Comparison of ENCODE assay signal across 21 cellular contexts in genomic region chr6:74785236-74785635, GRCh38.
"Had no signal": no experiment of that assay in that cellular context is flagged by ENCODE, and none has a peak within 500 bp of the region (broad histone marks: within the 10 kb centered on the region; RNA-seq: fewer than 3 reads in every experiment).

No MANE protein-coding gene starts in this region.

- H3K4me1 ChIP-seq: adrenal gland, prostate gland, spleen, upper lobe of left lung had no signal

- H3K9me3 Mint-ChIP-seq: endodermal cell had no signal

- DNase-seq: activated CD4-positive, alpha-beta memory T cell treated with anti-CD3 and anti-CD28 coated beads, Interleukin-2, amount 10 ng/mL, durations not matched to agents 7 days and 5 days; activated CD4-positive, alpha-beta T cell treated with anti-CD3 and anti-CD28 coated beads for 4 hours; activated effector memory CD4-positive, alpha-beta T cell treated with Interleukin-2 at 50 U/mL for 16 hours; activated naive CD4-positive, alpha-beta T cell treated with anti-CD3 and anti-CD28 coated beads, Interleukin-2, amount 50 U/mL, for 16 hours; activated T-cell treated with anti-CD3 and anti-CD28 coated beads, Interleukin-2, amount 50 U/mL, for 4 hours; adrenal gland; brain microvascular endothelial cell; dorsolateral prefrontal cortex; endodermal cell; glutamatergic neuron; kidney glomerular epithelial cell; left ventricle myocardium superior; nucleus accumbens; spleen; stimulated activated naive CD8-positive, alpha-beta T cell treated with anti-CD3 and anti-CD28 coated beads, Interleukin-15, amount 100 ng/mL, for 72 hours; T-helper 2 cell; upper lobe of left lung had no signal

- H3K9me3 ChIP-seq: adrenal gland, prostate gland, upper lobe of left lung had no signal

- H3K27me3 ChIP-seq: adrenal gland, brain microvascular endothelial cell, dorsolateral prefrontal cortex, spleen, upper lobe of left lung had no signal

- H3K4me3 ChIP-seq: adrenal gland, dorsolateral prefrontal cortex, prostate gland, spleen, upper lobe of left lung had no signal

- ATAC-seq: activated T-cell treated with anti-CD3 and anti-CD28 coated beads, Interleukin-2, amount 50 U/mL, for 4 hours; left ventricle myocardium superior; natural killer cell treated with Interleukin-12 subunit alpha and Interleukin-12 subunit beta and Interleukin-15 and Interleukin-18, amount 100 ng/mL, for 72 hours; sciatic nerve; stimulated activated naive CD8-positive, alpha-beta T cell treated with anti-CD3 and anti-CD28 coated beads, Interleukin-15, amount 100 ng/mL, for 72 hours had no signal

- H3K27ac Mint-ChIP-seq: activated CD4-positive, alpha-beta memory T cell treated with anti-CD3 and anti-CD28 coated beads, Interleukin-2, amount 10 ng/mL, durations not matched to agents 7 days and 5 days; endodermal cell; memory B cell; natural killer cell treated with Interleukin-12 subunit alpha and Interleukin-12 subunit beta and Interleukin-15 and Interleukin-18, amount 100 ng/mL, for 72 hours; stimulated activated naive CD8-positive, alpha-beta T cell treated with anti-CD3 and anti-CD28 coated beads, Interleukin-15, amount 100 ng/mL, for 72 hours had no signal

- H3K36me3 Mint-ChIP-seq: memory B cell had no signal

- H3K27ac ChIP-seq: adrenal gland, brain microvascular endothelial cell, dorsolateral prefrontal cortex, prostate gland, spleen, upper lobe of left lung had no signal

- H3K36me3 ChIP-seq: adrenal gland, brain microvascular endothelial cell, prostate gland, spleen, upper lobe of left lung had no signal

- H3K4me3 Mint-ChIP-seq: activated CD4-positive, alpha-beta memory T cell treated with anti-CD3 and anti-CD28 coated beads, Interleukin-2, amount 10 ng/mL, durations not matched to agents 7 days and 5 days; activated T-cell treated with anti-CD3 and anti-CD28 coated beads, Interleukin-2, amount 50 U/mL, for 4 hours; endodermal cell; memory B cell; natural killer cell treated with Interleukin-12 subunit alpha and Interleukin-12 subunit beta and Interleukin-15 and Interleukin-18, amount 100 ng/mL, for 72 hours; stimulated activated naive CD8-positive, alpha-beta T cell treated with anti-CD3 and anti-CD28 coated beads, Interleukin-15, amount 100 ng/mL, for 72 hours had no signal

- H3K4me1 Mint-ChIP-seq: activated CD4-positive, alpha-beta memory T cell treated with anti-CD3 and anti-CD28 coated beads, Interleukin-2, amount 10 ng/mL, durations not matched to agents 7 days and 5 days; memory B cell; stimulated activated naive CD8-positive, alpha-beta T cell treated with anti-CD3 and anti-CD28 coated beads, Interleukin-15, amount 100 ng/mL, for 72 hours had no signal

- H3K27me3 Mint-ChIP-seq: activated CD4-positive, alpha-beta memory T cell treated with anti-CD3 and anti-CD28 coated beads, Interleukin-2, amount 10 ng/mL, durations not matched to agents 7 days and 5 days; memory B cell; natural killer cell treated with Interleukin-12 subunit alpha and Interleukin-12 subunit beta and Interleukin-15 and Interleukin-18, amount 100 ng/mL, for 72 hours; stimulated activated naive CD8-positive, alpha-beta T cell treated with anti-CD3 and anti-CD28 coated beads, Interleukin-15, amount 100 ng/mL, for 72 hours had no signal
